ENCODE assay signal across 19 cellular contexts in genomic region chr7:88665892-88666514, GRCh38.
DNase-seq lines count a peak whose midpoint lies in the region; ATAC-seq and TF ChIP-seq lines count a peak whose summit lies in the region.
"Had no signal": no experiment of that assay in that cellular context is flagged by ENCODE, and none has a peak within 500 bp of the region (broad histone marks: within the 10 kb centered on the region; RNA-seq: fewer than 3 reads in every experiment).

No MANE protein-coding gene starts in this region.

- H3K4me3 Mint-ChIP-seq in Calu3 (ENCODE audit: low read depth, unreplicated experiment) (no peak overlapping the region), GM23338 (no peak overlapping the region)
- H3K4me3 Mint-ChIP-seq: CD4-positive, CD25-positive, alpha-beta regulatory T cell; IgD-negative memory B cell had no signal

- H2AFZ ChIP-seq in GM23338 (no peak overlapping the region), PC-3 (ENCODE audit: low read length) (no peak overlapping the region)

- H3K27ac ChIP-seq in GM23338 (ENCODE audit: low read depth) (no peak overlapping the region), PC-3 (ENCODE audit: low read length) (no peak overlapping the region), transverse colon (no peak overlapping the region)
- H3K27ac ChIP-seq: Peyer's patch had no signal

- intact Hi-C loops in Calu3 (cut with micrococcal nuclease; ENCODE audit: unreplicated experiment) (no loop called here), PC-3 (cut with micrococcal nuclease) (no loop called here), transverse colon (cut with DNase I; ENCODE audit: low total_unique reads) (no loop called here)

- TF ChIP-seq EP300 in transverse colon (IDR thresholded peaks at IDR 0.05; ENCODE audit: low read depth): no peak

- H3K27me3 Mint-ChIP-seq in Calu3 (ENCODE audit: unreplicated experiment): no peaks in the 10 kb centered on the region
- no peaks in the 10 kb centered on the region for H3K27me3 Mint-ChIP-seq in GM23338 (ENCODE audit: insufficient read depth, low read depth, poor library complexity)
- H3K27me3 Mint-ChIP-seq: CD4-positive, CD25-positive, alpha-beta regulatory T cell; IgD-negative memory B cell had no signal

- H3K4me1 Mint-ChIP-seq in Calu3 (ENCODE audit: low read depth, unreplicated experiment): peaks cover 26% of the 10 kb centered on the region
- peaks cover 37% of the 10 kb centered on the region for H3K4me1 Mint-ChIP-seq in GM23338
- H3K4me1 Mint-ChIP-seq: CD4-positive, CD25-positive, alpha-beta regulatory T cell; IgD-negative memory B cell had no signal

- H4K20me1 ChIP-seq in GM23338 (replicated peaks; ENCODE audit: insufficient read depth) (no peaks in the 10 kb centered on the region), PC-3 (ENCODE audit: low read length) (no peaks in the 10 kb centered on the region)

- H3K36me3 ChIP-seq in GM23338 (ENCODE audit: insufficient read depth): no peaks in the 10 kb centered on the region
- H3K36me3 ChIP-seq in PC-3 (ENCODE audit: low read depth, low read length): no peaks in the 10 kb centered on the region
- H3K36me3 ChIP-seq in transverse colon: no peaks in the 10 kb centered on the region
- H3K36me3 ChIP-seq: HAP-1, Peyer's patch had no signal

- WGBS in transverse colon (ENCODE audit: low coverage in 1 of 2), 2 donors: 46 to 56% methylated on average over 3 of the region's 3 CpGs

- H3K9me3 ChIP-seq in PC-3 (ENCODE audit: low read length): no peaks in the 10 kb centered on the region
- H3K9me3 ChIP-seq in transverse colon: no peaks in the 10 kb centered on the region
- H3K9me3 ChIP-seq: HAP-1, Peyer's patch had no signal

- BruUV-seq in Calu3 (replicated peaks; lab: Mats Ljungman, UMichigan) (no TSS peak), PC-3 (replicated peaks; lab: Mats Ljungman, UMichigan) (no TSS peak)

- H3K27ac Mint-ChIP-seq in Calu3 (ENCODE audit: unreplicated experiment) (peak overlapping the region; percentile 30), GM23338 (no peak overlapping the region)
- H3K27ac Mint-ChIP-seq: CD4-positive, CD25-positive, alpha-beta regulatory T cell; IgD-negative memory B cell had no signal

- POLR2A ChIA-PET in PC-3 (lab: Charles Lee; ENCODE audit: unreplicated experiment): no interaction called here

- in situ Hi-C loops in transverse colon (cut with MboI; ENCODE audit: low pct_ligation_motif_present in 1 of 4, low pct_unique_long_range_greater_than_20kb in 1 of 4, low sequenced_read_pairs in 3 of 4): no loop called here

- H3K4me2 ChIP-seq in GM23338 (peak overlapping the region; percentile 6; the same call in 1 of the 2 replicates), PC-3 (ENCODE audit: low read length) (no peak overlapping the region)

- no peak for TF ChIP-seq POLR2A in transverse colon (IDR thresholded peaks at IDR 0.05)

- H3K9ac ChIP-seq in PC-3 (ENCODE audit: low read length): no peak overlapping the region

- ATAC-seq in GM23338 (peak; percentile 30; the same call in 1 of the 3 replicates), PC-3 (no peak), GM19324 (IDR thresholded peaks at IDR 0.05; ENCODE audit: low FRiP score, unreplicated experiment) (no peak)

- CTCF ChIA-PET in Calu3 (lab: Charles Lee) (interaction anchor here (0.5 kb wide), 1 partner anchor 338 kb away, joined by 3 read pairs; no protein-coding TSS in a partner anchor), PC-3 (lab: Charles Lee) (no interaction called here)

- H3K9me2 ChIP-seq in GM23338 (ENCODE audit: insufficient read depth) (0 out of 2 replicates have a peak, but pooled peaks cover 3% of the 10 kb centered on the region), PC-3 (replicated peaks; ENCODE audit: low read length) (no peaks in the 10 kb centered on the region)

- H3K4me3 ChIP-seq in GM23338: no peak overlapping the region
- no peak overlapping the region for H3K4me3 ChIP-seq in PC-3 (ENCODE audit: low read length)
- no peak overlapping the region for H3K4me3 ChIP-seq in epithelial cell of esophagus (ENCODE audit: low read length)
- H3K4me3 ChIP-seq in transverse colon: no peak overlapping the region
- H3K4me3 ChIP-seq: HAP-1, Peyer's patch had no signal

- H3F3A ChIP-seq in GM23338 (replicated peaks; ENCODE audit: low read depth) (no peaks in the 10 kb centered on the region), PC-3 (ENCODE audit: low read length, unreplicated experiment) (no peaks in the 10 kb centered on the region)

- H3K36me3 Mint-ChIP-seq in Calu3 (ENCODE audit: insufficient read depth, unreplicated experiment): no peaks in the 10 kb centered on the region
- no peaks in the 10 kb centered on the region for H3K36me3 Mint-ChIP-seq in GM23338 (ENCODE audit: low read depth)
- H3K36me3 Mint-ChIP-seq: CD4-positive, CD25-positive, alpha-beta regulatory T cell; IgD-negative memory B cell had no signal

- H3K9me3 Mint-ChIP-seq in Calu3 (ENCODE audit: low read depth, unreplicated experiment): no peaks in the 10 kb centered on the region
- H3K9me3 Mint-ChIP-seq in GM23338: no peaks in the 10 kb centered on the region
- H3K9me3 Mint-ChIP-seq: IgD-negative memory B cell had no signal

- H3K4me1 ChIP-seq in GM23338 (ENCODE audit: insufficient read depth) (peaks cover 27% of the 10 kb centered on the region), PC-3 (ENCODE audit: insufficient read depth, low read length) (no peaks in the 10 kb centered on the region), transverse colon (no peaks in the 10 kb centered on the region)
- H3K4me1 ChIP-seq: HAP-1, Peyer's patch had no signal

- H3K79me2 ChIP-seq in GM23338 (replicated peaks; ENCODE audit: insufficient read depth): no peaks in the 10 kb centered on the region
- no peaks in the 10 kb centered on the region for H3K79me2 ChIP-seq in PC-3 (ENCODE audit: low read length)

- DNase-seq in Calu3: no peak
- DNase-seq in GM23338 (ENCODE audit: low spot score): peak; percentile 5
- DNase-seq in PC-3: peak; percentile 12
- DNase-seq in epithelial cell of esophagus (ENCODE audit: low read depth): peak; percentile 1
- no peak for DNase-seq in transverse colon
- no peak for DNase-seq in A172 (ENCODE audit: low spot score)
- no peak for DNase-seq in effector CD4-positive, alpha-beta T cell
- DNase-seq: ACHN; CD4-positive, CD25-positive, alpha-beta regulatory T cell; DND-41; GDM1; NCI-H1436 treated with DMSO at 0.1 percent for 48 hours; NCI-H2081; NCI-H345; Peyer's patch; Right ventricle myocardium superior had no signal

- no peaks in the 10 kb centered on the region for H3K27me3 ChIP-seq in GM23338 (ENCODE audit: insufficient read depth)
- H3K27me3 ChIP-seq in PC-3 (ENCODE audit: low read length): no peaks in the 10 kb centered on the region
- no peaks in the 10 kb centered on the region for H3K27me3 ChIP-seq in transverse colon
- H3K27me3 ChIP-seq: Peyer's patch had no signal

- no peak for TF ChIP-seq CTCF in Calu3 (IDR thresholded peaks at IDR 0.05; ENCODE audit: unreplicated experiment)
- 0 out of 4 replicates have a peak, but pooled peaks of 1 of the 2 experiments have one; percentile 10 for TF ChIP-seq CTCF in GM23338 (conservative IDR thresholded peaks at IDR 0.05; ENCODE audit: low read depth in 2 of 2)
- no peak for TF ChIP-seq CTCF in PC-3 (conservative IDR thresholded peaks at IDR 0.05; ENCODE audit: low read depth, low read length)
- no peak for TF ChIP-seq CTCF in epithelial cell of esophagus (IDR thresholded peaks at IDR 0.05; ENCODE audit: insufficient read depth, low read depth, low read length, missing control alignments)
- TF ChIP-seq CTCF in transverse colon (IDR thresholded peaks at IDR 0.05): no peak

TF ChIP-seq in GM23338, 12 proteins besides CTCF, POLR2A, EP300 and RAD21 (continues in another document):
- TF ChIP-seq EZH2phosphoT487 (IDR thresholded peaks at IDR 0.05; ENCODE audit: unreplicated experiment) (no peak), CREB1 (CRISPR knock-in tag; IDR thresholded peaks at IDR 0.05; ENCODE audit: low read depth) (no peak), REST (IDR thresholded peaks at IDR 0.05; ENCODE audit: unreplicated experiment) (no peak)

Comparison
In these comparisons a context has a peak if more than half of its experiments do, and no peak if none do; other contexts are left out.
1. DNase-seq: peak in GM23338 (single experiment), PC-3 (single experiment) and epithelial cell of esophagus (single experiment); none in Calu3 (single experiment), transverse colon (single experiment), A172 (single experiment) and effector CD4-positive, alpha-beta T cell (single experiment).